ENCODE assay signal across 10 cellular contexts in genomic region chr22:50577987-50578775, GRCh38. TPM values are rescaled to one million over a fixed set of nuclear protein-coding genes. Genes with fewer than 3 reads are reported as not detected.
DNase-seq lines count a peak whose midpoint lies in the region; ATAC-seq and FAIRE-seq lines count a peak whose summit lies in the region.
"Had no signal": no experiment of that assay in that cellular context is flagged by ENCODE, and none has a peak within 500 bp of the region (broad histone marks: within the 10 kb centered on the region; RNA-seq: fewer than 3 reads in every experiment).

Gene CPT1B, minus strand, starts transcription at chr22:50578427. Its CDS starts 512 bp downstream, at chr22:50577915.

- peak within 1 kb of the TSS; percentile 58 for H3K4me3 Mint-ChIP-seq in activated naive CD8-positive, alpha-beta T cell treated with anti-CD3 and anti-CD28 coated beads, Interleukin-2, amount 10 ng/mL, durations not matched to agents 7 days and 5 days

- 21 to 27% (median 25%) methylated on average over 52 to 63 of the region's 63 CpGs for WGBS in small intestine, 3 donors

- no peak within 1 kb of the TSS for H3K27ac ChIP-seq in small intestine (ENCODE audit: low read depth in 1 of 2, low read length in 1 of 2)

- peak; percentile 68 for DNase-seq in H7
- no peak for DNase-seq in activated naive CD8-positive, alpha-beta T cell treated with anti-CD3 and anti-CD28 coated beads, Interleukin-2, amount 10 ng/mL, durations not matched to agents 7 days and 5 days
- DNase-seq in iPS-NIHi11 (ENCODE audit: low spot score), result peak; percentile 34
- no peak for DNase-seq in small intestine
- no peak for DNase-seq in HCEC 1CT
- no peak for DNase-seq in NCI-H446 treated with DMSO at 0.1 percent for 48 hours (lab: John Stamatoyannopoulos, UW)
- no peak for DNase-seq in NCI-H2081 (lab: John Stamatoyannopoulos, UW)
- DNase-seq: NCI-H2081 treated with DMSO at 0.1 percent for 48 hours had no signal

- peaks cover 2 to 7% of the 10 kb centered on the region in 2 donors for H3K4me1 ChIP-seq in small intestine (ENCODE audit: control insufficient read depth in 2 of 2, insufficient read depth in 1 of 2, low read depth in 1 of 2, low read length in 1 of 2)

- no peaks in the 10 kb centered on the region for H3K9me3 ChIP-seq in small intestine (ENCODE audit: control insufficient read depth, low read depth)

- peak within 1 kb of the TSS; percentile 80 for H3K27ac Mint-ChIP-seq in activated naive CD8-positive, alpha-beta T cell treated with anti-CD3 and anti-CD28 coated beads, Interleukin-2, amount 10 ng/mL, durations not matched to agents 7 days and 5 days

- H3K36me3 Mint-ChIP-seq in activated naive CD8-positive, alpha-beta T cell treated with anti-CD3 and anti-CD28 coated beads, Interleukin-2, amount 10 ng/mL, durations not matched to agents 7 days and 5 days, result peaks cover 18% of the 10 kb centered on the region

- no peak within 1 kb of the TSS; the same call in 1 of the 2 replicates for H3K4me3 ChIP-seq in H7 (ENCODE audit: insufficient read depth, low read depth, low read length)
- H3K4me3 ChIP-seq in small intestine (ENCODE audit: low read depth in 1 of 2, low read length in 2 of 2), result no peak within 1 kb of the TSS

- H3K36me3 ChIP-seq in H7 (replicated peaks; ENCODE audit: control insufficient read depth, insufficient read depth, low read length) (peaks cover 4% of the 10 kb centered on the region), small intestine (ENCODE audit: control insufficient read depth in 2 of 2, insufficient read depth in 2 of 2, low read length in 2 of 2) (no peaks in the 10 kb centered on the region)

- no peaks in the 10 kb centered on the region for H3K27me3 Mint-ChIP-seq in activated naive CD8-positive, alpha-beta T cell treated with anti-CD3 and anti-CD28 coated beads, Interleukin-2, amount 10 ng/mL, durations not matched to agents 7 days and 5 days

- no peaks in the 10 kb centered on the region for H3K9me3 Mint-ChIP-seq in activated naive CD8-positive, alpha-beta T cell treated with anti-CD3 and anti-CD28 coated beads, Interleukin-2, amount 10 ng/mL, durations not matched to agents 7 days and 5 days

- FAIRE-seq in small intestine (lab: Jason Lieb, UNC), result no peak
- FAIRE-seq: GM12892 had no signal

- peaks cover under 1% of the 10 kb centered on the region; the same call in 1 of the 2 replicates for H3K27me3 ChIP-seq in H7 (ENCODE audit: control insufficient read depth, insufficient read depth, low read length)
- H3K27me3 ChIP-seq in small intestine (ENCODE audit: control insufficient read depth in 2 of 2, insufficient read depth in 2 of 2, low read length in 2 of 2), result no peaks in the 10 kb centered on the region

- ATAC-seq in activated naive CD8-positive, alpha-beta T cell treated with anti-CD3 and anti-CD28 coated beads, Interleukin-2, amount 10 ng/mL, durations not matched to agents 7 days and 5 days (ENCODE audit: low read depth), result no peak
- ATAC-seq in HG02571 (IDR thresholded peaks at IDR 0.05; ENCODE audit: unreplicated experiment), result no peak

- POLR2A ChIA-PET in activated naive CD8-positive, alpha-beta T cell treated with anti-CD3 and anti-CD28 coated beads, Interleukin-2, amount 10 ng/mL, durations not matched to agents 7 days and 5 days (lab: Charles Lee), result interaction anchor here (0.6 to 9.8 kb wide), 10 partner anchors 12 to 209 kb away, joined by 4 to 93 read pairs (median 5); partner anchors contain the start of genes SCO2, SYCE3 and TYMP

- H3K4me1 Mint-ChIP-seq in activated naive CD8-positive, alpha-beta T cell treated with anti-CD3 and anti-CD28 coated beads, Interleukin-2, amount 10 ng/mL, durations not matched to agents 7 days and 5 days, result peaks cover 18% of the 10 kb centered on the region

RNA-seq across cellular contexts. Expression of gene CPT1B, which starts in this region (rescaled TPM):
- 24.0 and 27.6 TPM in 2 replicates for total RNA-seq in H7 (2014; rRNA removed; shearing (Covaris generic))
- total RNA-seq in activated naive CD8-positive, alpha-beta T cell treated with anti-CD3 and anti-CD28 coated beads, Interleukin-2, amount 10 ng/mL, durations not matched to agents 7 days and 5 days, result 10 to 100 TPM; 85.2 to 95.4 TPM
- polyA plus RNA-seq in small intestine, result 100 to 1,000 TPM in 1 of 3 donors, 10 to 100 TPM in 2; 14.6 to 115 (median 54.3) TPM

Comparison
In these comparisons a context has a peak if more than half of its experiments do, and no peak if none do; other contexts are left out.
1. DNase-seq: peak in H7 (single experiment) and iPS-NIHi11 (single experiment); none in activated naive CD8-positive, alpha-beta T cell treated with anti-CD3 and anti-CD28 coated beads, Interleukin-2, amount 10 ng/mL, durations not matched to agents 7 days and 5 days (single experiment), small intestine (single experiment), HCEC 1CT (single experiment), NCI-H446 treated with DMSO at 0.1 percent for 48 hours (single experiment) and NCI-H2081 (0 of 2).